Comparison of ENCODE assay signal across 19 cellular contexts in genomic region chr17:58254803-58255202, GRCh38. TPM values are rescaled to one million over a fixed set of nuclear protein-coding genes. Genes with fewer than 3 reads are reported as not detected.
A peak's percentile ranks its signal among the peaks of the same experiment; 100 is the strongest.
DNase-seq lines count a peak whose midpoint lies in the region; ATAC-seq and TF ChIP-seq lines count a peak whose summit lies in the region.
"Had no signal": no experiment of that assay in that cellular context is flagged by ENCODE, and none has a peak within 500 bp of the region (broad histone marks: within the 10 kb centered on the region; RNA-seq: fewer than 3 reads in every experiment).

No MANE protein-coding gene starts in this region.

- peaks cover 17% of the 10 kb centered on the region for H3K27me3 ChIP-seq in kidney epithelial cell (ENCODE audit: control insufficient read depth, insufficient read depth, low read length)

- H3K27ac ChIP-seq in C4-2B, result no peak overlapping the region

- no peak overlapping the region for H3K4me3 ChIP-seq in kidney epithelial cell (ENCODE audit: low read depth, low read length)

- TF ChIP-seq CTCF in C4-2B (conservative IDR thresholded peaks at IDR 0.05) (peak; percentile 47), GM20000 (IDR thresholded peaks at IDR 0.05; ENCODE audit: extremely low read depth, missing control alignments) (peak; percentile 7), kidney epithelial cell (IDR thresholded peaks at IDR 0.05; ENCODE audit: insufficient read depth, low read length, poor library complexity, severe bottlenecking) (peak; percentile 31)

- H3K36me3 ChIP-seq in kidney epithelial cell (ENCODE audit: control insufficient read depth, insufficient read depth, low read length), result no peaks in the 10 kb centered on the region

- no peak for ATAC-seq in HG02981 (IDR thresholded peaks at IDR 0.05; ENCODE audit: unreplicated experiment)
- ATAC-seq: left cardiac atrium; stimulated activated effector memory CD8-positive, alpha-beta T cell treated with anti-CD3 and anti-CD28 coated beads, Interleukin-12 subunit alpha, Interleukin-12 subunit beta, amount 100 ng/mL, for 72 hours had no signal

- DNase-seq in GM20000 (ENCODE audit: low spot score) (no peak), kidney epithelial cell (ENCODE audit: low read depth) (no peak), cerebellar nuclear complex (lab: John Stamatoyannopoulos, UW) (no peak), C1 segment of cervical spinal cord (lab: John Stamatoyannopoulos, UW) (no peak)
- DNase-seq in activated CD8-positive, alpha-beta memory T cell treated with anti-CD3 and anti-CD28 coated beads, Interleukin-2, amount 50 U/mL, for 48 hours, result peak; percentile 38
- no peak for DNase-seq in activated naive CD4-positive, alpha-beta T cell treated with Interleukin-2 at 50 U/mL for 16 hours
- DNase-seq: activated T-cell treated with anti-CD3 and anti-CD28 coated beads, Interleukin-2, amount 50 U/mL, for 1 hour; amniotic stem cell; left cardiac atrium; NCI-H1048; NCI-H2227 treated with DMSO at 0.1 percent for 48 hours; stimulated activated CD4-positive, alpha-beta T cell treated with anti-CD3 and anti-CD28 coated beads, Interleukin-4, amount 100 ng/mL, for 24 hours had no signal

RNA-seq across cellular contexts. Expression of gene LPO, which starts 16.4 kb away (rescaled TPM):
- total RNA-seq in kidney epithelial cell, result 0.17 and 0.48 TPM in 2 replicates
- total RNA-seq: dermis microvascular lymphatic vessel endothelial cell, fibroblast of villous mesenchyme, left cardiac atrium, urinary bladder had no signal

RNA-seq across cellular contexts. Expression of gene MPO, which starts 25.9 kb away (rescaled TPM):
- 0.08 and 0.48 TPM in 2 replicates for total RNA-seq in kidney epithelial cell
- total RNA-seq: dermis microvascular lymphatic vessel endothelial cell, fibroblast of villous mesenchyme, HT1080 had no signal

RNA-seq across cellular contexts. Expression of gene MKS1, which starts 35.7 kb away (rescaled TPM):
- total RNA-seq in kidney epithelial cell, result 16.8 and 17.5 TPM in 2 replicates
